ENCODE assay signal across 10 cellular contexts in the genomic region with DNA sequence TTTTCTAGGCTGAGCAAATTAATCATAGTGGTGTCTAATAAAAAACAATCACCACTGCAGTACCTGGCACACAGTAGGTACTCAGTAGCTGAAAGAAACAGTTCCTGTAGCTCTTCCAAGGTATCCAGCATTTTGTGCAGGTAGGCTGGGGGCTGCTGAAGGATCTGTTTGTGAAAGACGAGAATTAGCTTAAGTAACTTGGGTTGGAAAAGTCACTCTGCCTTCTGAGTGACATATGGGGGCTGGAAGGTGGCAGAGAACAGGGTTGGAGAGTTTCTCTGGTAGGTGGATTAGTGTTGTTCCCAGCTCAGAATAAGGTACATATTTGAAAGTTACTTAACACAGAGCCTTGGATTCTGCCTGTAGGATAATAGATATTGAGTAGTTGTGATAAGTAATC.
DNase-seq lines count a peak whose midpoint lies in the region; TF ChIP-seq lines count a peak whose summit lies in the region.
"Had no signal": no experiment of that assay in that cellular context is flagged by ENCODE, and none has a peak within 500 bp of the region (broad histone marks: within the 10 kb centered on the region; RNA-seq: fewer than 3 reads in every experiment).

No MANE protein-coding gene starts in this region.

- no peak overlapping the region for H2BK12ac ChIP-seq in neuronal stem cell (ENCODE audit: low read length)

- no peak overlapping the region for H3K14ac ChIP-seq in neuronal stem cell (ENCODE audit: low read length)

- H3K27me3 Mint-ChIP-seq in HFFc6 (ENCODE audit: insufficient read depth) (no peaks in the 10 kb centered on the region), immature natural killer cell (ENCODE audit: low read depth in 3 of 3) (peaks cover 0 to 13% (median 0%) of the 10 kb centered on the region in 3 donors)

- H3K27ac ChIP-seq in ACC112 (ENCODE audit: low read depth, low read length): peak overlapping the region; percentile 46; the same call in 1 of the 2 replicates
- peak overlapping the region; percentile 30 for H3K27ac ChIP-seq in cingulate gyrus (ENCODE audit: low read depth, low read length)
- H3K27ac ChIP-seq in neuronal stem cell (replicated peaks; ENCODE audit: low read length): peak overlapping the region; percentile 64

- H3K4me1 Mint-ChIP-seq in HFFc6 (ENCODE audit: low read depth): peaks cover 82% of the 10 kb centered on the region
- H3K4me1 Mint-ChIP-seq in immature natural killer cell: peaks cover 2 to 7% of the 10 kb centered on the region in 2 donors

- H3K4ac ChIP-seq in neuronal stem cell (ENCODE audit: low read length): no peak overlapping the region

- peaks cover 86% of the 10 kb centered on the region for H3K79me2 ChIP-seq in ACC112 (ENCODE audit: control insufficient read depth, insufficient read depth, low read length, unreplicated experiment)

- H2BK5ac ChIP-seq in neuronal stem cell (ENCODE audit: low read length): no peak overlapping the region

- WGBS in neuronal stem cell (ENCODE audit: extremely low coverage in 2 of 2, insufficient read length in 2 of 2, insufficient replicate concordance in 1 of 2), 2 donors: no CpG with 5 or more reads among the region's 1 CpG

- H3K4me3 ChIP-seq in ACC112 (ENCODE audit: low read depth, low read length) (peak overlapping the region; percentile 71), neuronal stem cell (ENCODE audit: low read length in 2 of 2) (no peak overlapping the region)
- H3K4me3 ChIP-seq: uterus had no signal

- no peak overlapping the region for H2BK120ac ChIP-seq in neuronal stem cell (ENCODE audit: low read depth, low read length)

- H2AFZ ChIP-seq in ACC112 (ENCODE audit: low read length, unreplicated experiment) (no peak overlapping the region), neuronal stem cell (ENCODE audit: low read length) (no peak overlapping the region)

- no peak overlapping the region for H4K8ac ChIP-seq in neuronal stem cell (ENCODE audit: low read depth, low read length)

- no peak overlapping the region for H3K4me2 ChIP-seq in neuronal stem cell (ENCODE audit: insufficient read depth, low read length, poor library complexity, severe bottlenecking)

- no peaks in the 10 kb centered on the region for H3K9me3 Mint-ChIP-seq in HFFc6
- no peaks in the 10 kb centered on the region for H3K9me3 Mint-ChIP-seq in immature natural killer cell

- no peaks in the 10 kb centered on the region for H3K79me1 ChIP-seq in neuronal stem cell (ENCODE audit: low read depth, low read length)

- DNase-seq in HFFc6 (no peak), neuronal stem cell (ENCODE audit: low spot score) (no peak), HPDE6-E6E7 (ENCODE audit: extremely low spot score) (no peak), NCI-H2081 treated with DMSO at 0.1 percent for 48 hours (lab: John Stamatoyannopoulos, UW) (no peak), cortex of kidney (lab: John Stamatoyannopoulos, UW) (no peak), immature natural killer cell (no peak)

- H3K27me3 ChIP-seq in ACC112 (ENCODE audit: insufficient read depth, low read length) (no peaks in the 10 kb centered on the region), neuronal stem cell (ENCODE audit: control insufficient read depth in 3 of 3, insufficient read depth in 3 of 3, low read depth in 1 of 3, low read length in 3 of 3) (no peaks in the 10 kb centered on the region)
- H3K27me3 ChIP-seq: uterus had no signal

- H3K23ac ChIP-seq in neuronal stem cell (ENCODE audit: low read depth, low read length, poor library complexity): no peak overlapping the region

- no peak overlapping the region for H3K9ac ChIP-seq in neuronal stem cell (ENCODE audit: low read depth, low read length, poor library complexity)

- no peak overlapping the region for H4K91ac ChIP-seq in neuronal stem cell (ENCODE audit: low read depth, low read length, poor library complexity)

- no peaks in the 10 kb centered on the region for H3K36me3 ChIP-seq in ACC112 (ENCODE audit: insufficient read depth, low read length)
- peaks cover 0 to 4% of the 10 kb centered on the region in 2 donors for H3K36me3 ChIP-seq in neuronal stem cell (replicated peaks in 1 of 2; ENCODE audit: control insufficient read depth in 2 of 2, insufficient read depth in 2 of 2, low read length in 2 of 2)
- H3K36me3 ChIP-seq: uterus had no signal

- no peak for TF ChIP-seq CTCF in HFFc6 (IDR thresholded peaks at IDR 0.05)

- H3K36me3 Mint-ChIP-seq in HFFc6 (ENCODE audit: low read depth) (no peaks in the 10 kb centered on the region), immature natural killer cell (no peaks in the 10 kb centered on the region)
- H3K36me3 Mint-ChIP-seq: CD4-positive, CD25-positive, alpha-beta regulatory T cell had no signal

- H3K27ac Mint-ChIP-seq in HFFc6 (peak overlapping the region; percentile 86), immature natural killer cell (no peak overlapping the region)

- H3K4me3 Mint-ChIP-seq in HFFc6 (peak overlapping the region; percentile 88), immature natural killer cell (no peak overlapping the region)

- H3K9me3 ChIP-seq in neuronal stem cell (replicated peaks in 1 of 2; ENCODE audit: control insufficient read depth in 2 of 2, insufficient read depth in 1 of 2, low read depth in 1 of 2, low read length in 2 of 2): no peaks in the 10 kb centered on the region
- H3K9me3 ChIP-seq: uterus had no signal

- no peak overlapping the region for H2BK15ac ChIP-seq in neuronal stem cell (ENCODE audit: low read length)

- H3K18ac ChIP-seq in neuronal stem cell (ENCODE audit: low read length): no peak overlapping the region

- H2AK5ac ChIP-seq in neuronal stem cell (ENCODE audit: low read depth, low read length): no peak overlapping the region

- H3K4me1 ChIP-seq in ACC112 (ENCODE audit: control insufficient read depth, insufficient read depth, low read length, unreplicated experiment): peaks cover 58% of the 10 kb centered on the region
- peaks cover 8 to 20% of the 10 kb centered on the region in 2 donors for H3K4me1 ChIP-seq in neuronal stem cell (ENCODE audit: control insufficient read depth in 2 of 2, insufficient read depth in 1 of 2, low read depth in 1 of 2, low read length in 2 of 2)
